ENCODE assay signal across 1 cellular context in the genomic region with DNA sequence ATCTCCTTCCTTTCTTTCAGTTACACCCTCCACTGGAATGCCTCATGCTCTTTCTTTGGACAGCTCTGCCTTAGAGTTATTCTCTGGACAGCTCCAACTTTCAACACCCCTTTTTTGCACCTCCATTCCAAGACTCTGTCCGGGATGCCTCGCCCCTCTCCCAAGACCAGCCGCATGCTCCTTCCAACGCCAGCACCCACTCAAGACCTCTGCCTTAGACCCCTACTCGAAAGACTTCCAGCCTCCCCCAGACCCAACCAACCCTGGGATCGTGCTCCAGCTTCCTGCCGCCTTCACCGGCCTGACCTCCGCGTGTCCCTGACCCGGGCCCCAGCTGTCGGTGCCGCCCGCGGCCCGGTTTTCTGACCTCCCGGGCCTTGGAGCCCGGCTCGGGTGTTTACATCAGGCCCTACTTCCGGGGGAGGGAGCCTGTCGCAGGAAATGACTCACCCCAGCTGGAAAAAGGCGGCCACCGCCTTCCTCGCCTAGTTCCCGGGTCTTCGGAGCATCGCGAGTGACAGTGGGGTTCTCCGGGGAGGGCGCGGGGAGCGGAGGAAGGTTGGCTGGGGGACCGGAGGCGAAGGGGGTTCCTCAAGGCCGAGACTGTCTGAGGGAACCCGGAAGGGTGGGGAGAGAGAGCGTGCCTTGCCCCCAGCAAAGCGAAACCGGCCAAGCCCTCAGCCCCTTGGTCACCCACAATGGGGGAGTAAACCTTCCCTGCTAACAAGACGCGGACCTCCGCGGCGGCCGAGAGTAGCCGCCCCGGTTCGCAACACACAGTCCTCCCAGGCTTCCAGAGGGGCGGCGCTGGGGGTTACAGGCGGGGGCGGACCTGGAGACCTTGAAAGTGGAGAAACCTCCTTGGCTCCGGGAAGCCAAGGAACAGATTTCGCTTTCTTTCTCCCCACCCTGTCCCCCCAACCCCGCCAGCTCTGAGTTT.
TF ChIP-seq lines count a peak whose summit lies in the region.

A gene (minus strand): TSS at position 399 of the 940 bp plus-strand sequence. CDS start 1,792 bp downstream, outside the sequence.

TF ChIP-seq in HEK293, 187 proteins besides CTCF, POLR2A, EP300 and RAD21 (continued from another document):
- TF ChIP-seq, protein P1, sequence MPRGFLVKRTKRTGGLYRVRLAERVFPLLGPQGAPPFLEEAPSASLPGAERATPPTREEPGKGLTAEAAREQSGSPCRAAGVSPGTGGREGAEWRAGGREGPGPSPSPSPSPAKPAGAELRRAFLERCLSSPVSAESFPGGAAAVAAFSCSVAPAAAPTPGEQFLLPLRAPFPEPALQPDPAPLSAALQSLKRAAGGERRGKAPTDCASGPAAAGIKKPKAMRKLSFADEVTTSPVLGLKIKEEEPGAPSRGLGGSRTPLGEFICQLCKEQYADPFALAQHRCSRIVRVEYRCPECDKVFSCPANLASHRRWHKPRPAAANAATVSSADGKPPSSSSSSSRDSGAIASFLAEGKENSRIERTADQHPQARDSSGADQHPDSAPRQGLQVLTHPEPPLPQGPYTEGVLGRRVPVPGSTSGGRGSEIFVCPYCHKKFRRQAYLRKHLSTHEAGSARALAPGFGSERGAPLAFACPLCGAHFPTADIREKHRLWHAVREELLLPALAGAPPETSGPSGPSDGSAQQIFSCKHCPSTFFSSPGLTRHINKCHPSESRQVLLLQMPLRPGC (tag by site-specific recombination; IDR thresholded peaks at IDR 0.05), result no peak
- TF ChIP-seq ZNF510 (tag by site-specific recombination; IDR thresholded peaks at IDR 0.05; ENCODE audit: insufficient replicate concordance) (no peak), KLF1 (tag by site-specific recombination; IDR thresholded peaks at IDR 0.05) (peak; percentile 64), HOXC10 (CRISPR knock-in tag; IDR thresholded peaks at IDR 0.05) (no peak), GLI2 (tag by site-specific recombination; IDR thresholded peaks at IDR 0.05; ENCODE audit: borderline replicate concordance, low read depth) (no peak), ZNF214 (tag by site-specific recombination; IDR thresholded peaks at IDR 0.05; ENCODE audit: borderline replicate concordance) (no peak), ZNF837 (tag by site-specific recombination; IDR thresholded peaks at IDR 0.05) (no peak), REPIN1 (tag by site-specific recombination; IDR thresholded peaks at IDR 0.05; ENCODE audit: low read depth) (no peak), ZSCAN30 (tag by site-specific recombination; IDR thresholded peaks at IDR 0.05) (peak; percentile 44; the same call in 1 of the 2 replicates), ZFP41 (tag by site-specific recombination; IDR thresholded peaks at IDR 0.05; ENCODE audit: borderline replicate concordance) (no peak), ZNF433 (tag by site-specific recombination; IDR thresholded peaks at IDR 0.05; ENCODE audit: low read depth) (no peak), ZIC2 (tag by site-specific recombination; IDR thresholded peaks at IDR 0.05) (no peak), ZNF785 (tag by site-specific recombination; IDR thresholded peaks at IDR 0.05) (no peak), ZNF157 (tag by site-specific recombination; IDR thresholded peaks at IDR 0.05) (no peak), ZNF768 (tag by site-specific recombination; IDR thresholded peaks at IDR 0.05) (no peak), ZNF169 (tag by site-specific recombination; IDR thresholded peaks at IDR 0.05) (no peak), ZNF776 (tag by site-specific recombination; IDR thresholded peaks at IDR 0.05; ENCODE audit: borderline replicate concordance) (no peak), ZBTB1 (tag by site-specific recombination; IDR thresholded peaks at IDR 0.05) (no peak), ZNF211 (tag by site-specific recombination; IDR thresholded peaks at IDR 0.05; ENCODE audit: low read depth) (no peak), ZNF792 (tag by site-specific recombination; IDR thresholded peaks at IDR 0.05) (no peak), ZXDB (tag by site-specific recombination; IDR thresholded peaks at IDR 0.05) (peak; percentile 68), ZNF670 (tag by site-specific recombination; IDR thresholded peaks at IDR 0.05; ENCODE audit: low read depth) (no peak), FEZF1 (tag by site-specific recombination; IDR thresholded peaks at IDR 0.05) (no peak), ZNF626 (tag by site-specific recombination; IDR thresholded peaks at IDR 0.05) (no peak), ZNF155 (tag by site-specific recombination; IDR thresholded peaks at IDR 0.05) (no peak), SP3 (tag by site-specific recombination; IDR thresholded peaks at IDR 0.05) (peak; percentile 61), ZNF677 (tag by site-specific recombination; IDR thresholded peaks at IDR 0.05) (no peak), ZNF335 (tag by site-specific recombination; conservative IDR thresholded peaks at IDR 0.05) (peak; percentile 82), ZNF596 (tag by site-specific recombination; IDR thresholded peaks at IDR 0.05) (no peak), ZNF624 (tag by site-specific recombination; IDR thresholded peaks at IDR 0.05) (0 out of 2 replicates have a peak, but pooled peaks have one; percentile 48), EGR2 (tag by site-specific recombination; IDR thresholded peaks at IDR 0.05; ENCODE audit: low read depth) (0 out of 2 replicates have a peak, but pooled peaks have one; percentile 3), GFI1B (tag by site-specific recombination; IDR thresholded peaks at IDR 0.05) (no peak), ZNF707 (tag by site-specific recombination; IDR thresholded peaks at IDR 0.05) (no peak), ZNF664 (tag by site-specific recombination; IDR thresholded peaks at IDR 0.05) (no peak), ZNF629 (tag by site-specific recombination; IDR thresholded peaks at IDR 0.05) (peak; percentile 69)
- TF ChIP-seq, protein P2, sequence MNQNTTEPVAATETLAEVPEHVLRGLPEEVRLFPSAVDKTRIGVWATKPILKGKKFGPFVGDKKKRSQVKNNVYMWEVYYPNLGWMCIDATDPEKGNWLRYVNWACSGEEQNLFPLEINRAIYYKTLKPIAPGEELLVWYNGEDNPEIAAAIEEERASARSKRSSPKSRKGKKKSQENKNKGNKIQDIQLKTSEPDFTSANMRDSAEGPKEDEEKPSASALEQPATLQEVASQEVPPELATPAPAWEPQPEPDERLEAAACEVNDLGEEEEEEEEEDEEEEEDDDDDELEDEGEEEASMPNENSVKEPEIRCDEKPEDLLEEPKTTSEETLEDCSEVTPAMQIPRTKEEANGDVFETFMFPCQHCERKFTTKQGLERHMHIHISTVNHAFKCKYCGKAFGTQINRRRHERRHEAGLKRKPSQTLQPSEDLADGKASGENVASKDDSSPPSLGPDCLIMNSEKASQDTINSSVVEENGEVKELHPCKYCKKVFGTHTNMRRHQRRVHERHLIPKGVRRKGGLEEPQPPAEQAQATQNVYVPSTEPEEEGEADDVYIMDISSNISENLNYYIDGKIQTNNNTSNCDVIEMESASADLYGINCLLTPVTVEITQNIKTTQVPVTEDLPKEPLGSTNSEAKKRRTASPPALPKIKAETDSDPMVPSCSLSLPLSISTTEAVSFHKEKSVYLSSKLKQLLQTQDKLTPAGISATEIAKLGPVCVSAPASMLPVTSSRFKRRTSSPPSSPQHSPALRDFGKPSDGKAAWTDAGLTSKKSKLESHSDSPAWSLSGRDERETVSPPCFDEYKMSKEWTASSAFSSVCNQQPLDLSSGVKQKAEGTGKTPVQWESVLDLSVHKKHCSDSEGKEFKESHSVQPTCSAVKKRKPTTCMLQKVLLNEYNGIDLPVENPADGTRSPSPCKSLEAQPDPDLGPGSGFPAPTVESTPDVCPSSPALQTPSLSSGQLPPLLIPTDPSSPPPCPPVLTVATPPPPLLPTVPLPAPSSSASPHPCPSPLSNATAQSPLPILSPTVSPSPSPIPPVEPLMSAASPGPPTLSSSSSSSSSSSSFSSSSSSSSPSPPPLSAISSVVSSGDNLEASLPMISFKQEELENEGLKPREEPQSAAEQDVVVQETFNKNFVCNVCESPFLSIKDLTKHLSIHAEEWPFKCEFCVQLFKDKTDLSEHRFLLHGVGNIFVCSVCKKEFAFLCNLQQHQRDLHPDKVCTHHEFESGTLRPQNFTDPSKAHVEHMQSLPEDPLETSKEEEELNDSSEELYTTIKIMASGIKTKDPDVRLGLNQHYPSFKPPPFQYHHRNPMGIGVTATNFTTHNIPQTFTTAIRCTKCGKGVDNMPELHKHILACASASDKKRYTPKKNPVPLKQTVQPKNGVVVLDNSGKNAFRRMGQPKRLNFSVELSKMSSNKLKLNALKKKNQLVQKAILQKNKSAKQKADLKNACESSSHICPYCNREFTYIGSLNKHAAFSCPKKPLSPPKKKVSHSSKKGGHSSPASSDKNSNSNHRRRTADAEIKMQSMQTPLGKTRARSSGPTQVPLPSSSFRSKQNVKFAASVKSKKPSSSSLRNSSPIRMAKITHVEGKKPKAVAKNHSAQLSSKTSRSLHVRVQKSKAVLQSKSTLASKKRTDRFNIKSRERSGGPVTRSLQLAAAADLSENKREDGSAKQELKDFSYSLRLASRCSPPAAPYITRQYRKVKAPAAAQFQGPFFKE (tag by site-specific recombination; IDR thresholded peaks at IDR 0.05; ENCODE audit: borderline replicate concordance), result no peak
- TF ChIP-seq, protein P3, sequence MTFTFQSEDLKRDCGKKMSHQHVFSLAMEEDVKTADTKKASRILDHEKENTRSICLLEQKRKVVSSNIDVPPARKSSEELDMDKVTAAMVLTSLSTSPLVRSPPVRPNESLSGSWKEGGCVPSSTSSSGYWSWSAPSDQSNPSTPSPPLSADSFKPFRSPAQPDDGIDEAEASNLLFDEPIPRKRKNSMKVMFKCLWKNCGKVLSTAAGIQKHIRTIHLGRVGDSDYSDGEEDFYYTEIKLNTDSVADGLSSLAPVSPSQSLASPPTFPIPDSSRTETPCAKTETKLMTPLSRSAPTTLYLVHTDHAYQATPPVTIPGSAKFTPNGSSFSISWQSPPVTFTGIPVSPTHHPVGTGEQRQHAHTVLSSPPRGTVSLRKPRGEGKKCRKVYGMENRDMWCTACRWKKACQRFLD (tag by site-specific recombination; IDR thresholded peaks at IDR 0.05), result no peak
- TF ChIP-seq, protein P4, sequence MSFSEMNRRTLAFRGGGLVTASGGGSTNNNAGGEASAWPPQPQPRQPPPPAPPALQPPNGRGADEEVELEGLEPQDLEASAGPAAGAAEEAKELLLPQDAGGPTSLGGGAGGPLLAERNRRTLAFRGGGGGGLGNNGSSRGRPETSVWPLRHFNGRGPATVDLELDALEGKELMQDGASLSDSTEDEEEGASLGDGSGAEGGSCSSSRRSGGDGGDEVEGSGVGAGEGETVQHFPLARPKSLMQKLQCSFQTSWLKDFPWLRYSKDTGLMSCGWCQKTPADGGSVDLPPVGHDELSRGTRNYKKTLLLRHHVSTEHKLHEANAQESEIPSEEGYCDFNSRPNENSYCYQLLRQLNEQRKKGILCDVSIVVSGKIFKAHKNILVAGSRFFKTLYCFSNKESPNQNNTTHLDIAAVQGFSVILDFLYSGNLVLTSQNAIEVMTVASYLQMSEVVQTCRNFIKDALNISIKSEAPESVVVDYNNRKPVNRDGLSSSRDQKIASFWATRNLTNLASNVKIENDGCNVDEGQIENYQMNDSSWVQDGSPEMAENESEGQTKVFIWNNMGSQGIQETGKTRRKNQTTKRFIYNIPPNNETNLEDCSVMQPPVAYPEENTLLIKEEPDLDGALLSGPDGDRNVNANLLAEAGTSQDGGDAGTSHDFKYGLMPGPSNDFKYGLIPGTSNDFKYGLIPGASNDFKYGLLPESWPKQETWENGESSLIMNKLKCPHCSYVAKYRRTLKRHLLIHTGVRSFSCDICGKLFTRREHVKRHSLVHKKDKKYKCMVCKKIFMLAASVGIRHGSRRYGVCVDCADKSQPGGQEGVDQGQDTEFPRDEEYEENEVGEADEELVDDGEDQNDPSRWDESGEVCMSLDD (tag by site-specific recombination; IDR thresholded peaks at IDR 0.05), result peak; percentile 84
- TF ChIP-seq, protein P5, sequence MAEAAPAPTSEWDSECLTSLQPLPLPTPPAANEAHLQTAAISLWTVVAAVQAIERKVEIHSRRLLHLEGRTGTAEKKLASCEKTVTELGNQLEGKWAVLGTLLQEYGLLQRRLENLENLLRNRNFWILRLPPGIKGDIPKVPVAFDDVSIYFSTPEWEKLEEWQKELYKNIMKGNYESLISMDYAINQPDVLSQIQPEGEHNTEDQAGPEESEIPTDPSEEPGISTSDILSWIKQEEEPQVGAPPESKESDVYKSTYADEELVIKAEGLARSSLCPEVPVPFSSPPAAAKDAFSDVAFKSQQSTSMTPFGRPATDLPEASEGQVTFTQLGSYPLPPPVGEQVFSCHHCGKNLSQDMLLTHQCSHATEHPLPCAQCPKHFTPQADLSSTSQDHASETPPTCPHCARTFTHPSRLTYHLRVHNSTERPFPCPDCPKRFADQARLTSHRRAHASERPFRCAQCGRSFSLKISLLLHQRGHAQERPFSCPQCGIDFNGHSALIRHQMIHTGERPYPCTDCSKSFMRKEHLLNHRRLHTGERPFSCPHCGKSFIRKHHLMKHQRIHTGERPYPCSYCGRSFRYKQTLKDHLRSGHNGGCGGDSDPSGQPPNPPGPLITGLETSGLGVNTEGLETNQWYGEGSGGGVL (tag by site-specific recombination; IDR thresholded peaks at IDR 0.05), result peak; percentile 94
